8 cellular contexts compared by ENCODE assay signal in genomic region chr14:35385042-35385839, GRCh38. TPM values are rescaled to one million over a fixed set of nuclear protein-coding genes. Genes with fewer than 3 reads are reported as not detected.
DNase-seq lines count a peak whose midpoint lies in the region; ATAC-seq and TF ChIP-seq lines count a peak whose summit lies in the region.

No MANE protein-coding gene starts in this region.

- H3K9me3 ChIP-seq in right lobe of liver = no peaks in the 10 kb centered on the region

- intact Hi-C loops in right lobe of liver (cut with DNase I) = no loop called here
- intact Hi-C loops in activated T-helper 2 cell treated with anti-CD3 and anti-CD28 coated beads, Interferon-gamma antibody, Interleukin-2, Interleukin-4, amounts not matched to agents 10 μg/mL and 5 μg/mL and 100 μg/mL, durations not matched to agents 14 hours and 24 hours and 36 hours (cut with micrococcal nuclease) = no loop called here

- peak; percentile 39 for DNase-seq in COLO829 (ENCODE audit: low spot score)
- DNase-seq in NCI-H2196 (lab: John Stamatoyannopoulos, UW; ENCODE audit: unreplicated experiment) = peak; percentile 89
- DNase-seq in cerebellar nuclear complex (lab: John Stamatoyannopoulos, UW) = peak; percentile 90 to 94
- peak; percentile 57 to 79 (median 74) for DNase-seq in right lobe of liver
- no peak for DNase-seq in activated T-helper 2 cell treated with anti-CD3 and anti-CD28 coated beads, Interferon-gamma antibody, Interleukin-2, Interleukin-4, amounts not matched to agents 10 μg/mL and 5 μg/mL and 100 μg/mL, durations not matched to agents 14 hours and 24 hours and 36 hours (ENCODE audit: low spot score)

- H3K27me3 ChIP-seq in right lobe of liver = no peaks in the 10 kb centered on the region

- no peak overlapping the region for H3K4me3 ChIP-seq in right lobe of liver

- no peak for TF ChIP-seq POLR2A in right lobe of liver (IDR thresholded peaks at IDR 0.05)

- TF ChIP-seq CTCF in right lobe of liver (IDR thresholded peaks at IDR 0.05) = no peak

- no peaks in the 10 kb centered on the region for H3K27me3 Mint-ChIP-seq in activated T-helper 2 cell treated with anti-CD3 and anti-CD28 coated beads, Interferon-gamma antibody, Interleukin-2, Interleukin-4, amounts not matched to agents 10 μg/mL and 5 μg/mL and 100 μg/mL, durations not matched to agents 14 hours and 24 hours and 36 hours (ENCODE audit: low read depth)

- H3K4me3 Mint-ChIP-seq in activated T-helper 2 cell treated with anti-CD3 and anti-CD28 coated beads, Interferon-gamma antibody, Interleukin-2, Interleukin-4, amounts not matched to agents 10 μg/mL and 5 μg/mL and 100 μg/mL, durations not matched to agents 14 hours and 24 hours and 36 hours (ENCODE audit: low read depth) = no peak overlapping the region

- H3K27ac Mint-ChIP-seq in activated T-helper 2 cell treated with anti-CD3 and anti-CD28 coated beads, Interferon-gamma antibody, Interleukin-2, Interleukin-4, amounts not matched to agents 10 μg/mL and 5 μg/mL and 100 μg/mL, durations not matched to agents 14 hours and 24 hours and 36 hours = no peak overlapping the region

- no peaks in the 10 kb centered on the region for H3K36me3 ChIP-seq in right lobe of liver

- 20% methylated on average over 1 of the region's 15 CpGs for WGBS in right lobe of liver (ENCODE audit: insufficient coverage, low coverage, low lambda C conversion rate, missing lambda C conversion rate)

- ATAC-seq in right lobe of liver (peak; percentile 82 to 92 (median 88)), HG02759 (IDR thresholded peaks at IDR 0.05; ENCODE audit: unreplicated experiment) (no peak), HG03432 (IDR thresholded peaks at IDR 0.05; ENCODE audit: unreplicated experiment) (no peak)

- H3K9me3 Mint-ChIP-seq in activated T-helper 2 cell treated with anti-CD3 and anti-CD28 coated beads, Interferon-gamma antibody, Interleukin-2, Interleukin-4, amounts not matched to agents 10 μg/mL and 5 μg/mL and 100 μg/mL, durations not matched to agents 14 hours and 24 hours and 36 hours = no peaks in the 10 kb centered on the region

- H3K4me1 ChIP-seq in right lobe of liver = peaks cover 0 to 17% (median 3%) of the 10 kb centered on the region in 4 donors

- no peaks in the 10 kb centered on the region for H3K36me3 Mint-ChIP-seq in activated T-helper 2 cell treated with anti-CD3 and anti-CD28 coated beads, Interferon-gamma antibody, Interleukin-2, Interleukin-4, amounts not matched to agents 10 μg/mL and 5 μg/mL and 100 μg/mL, durations not matched to agents 14 hours and 24 hours and 36 hours (ENCODE audit: low read depth)

- peak overlapping the region; percentile 47 to 62 (median 53) for H3K27ac ChIP-seq in right lobe of liver
- peak overlapping the region; percentile 93 for H3K27ac ChIP-seq in temporal lobe (ENCODE audit: low read depth, low read length)

- H3K4me1 Mint-ChIP-seq in activated T-helper 2 cell treated with anti-CD3 and anti-CD28 coated beads, Interferon-gamma antibody, Interleukin-2, Interleukin-4, amounts not matched to agents 10 μg/mL and 5 μg/mL and 100 μg/mL, durations not matched to agents 14 hours and 24 hours and 36 hours (ENCODE audit: low read depth) = no peaks in the 10 kb centered on the region

RNA-seq across cellular contexts. Expression of gene NFKBIA, which starts 19.3 kb away (rescaled TPM):
- total RNA-seq in right lobe of liver = 100 to 1,000 TPM in 3 of 6 experiments, 10 to 100 TPM in 3; 84.8 to 140 (median 106) TPM
- 22.4 TPM for total RNA-seq in temporal lobe
- 386 and 390 TPM in 2 replicates for total RNA-seq in activated T-helper 2 cell treated with anti-CD3 and anti-CD28 coated beads, Interferon-gamma antibody, Interleukin-2, Interleukin-4, amounts not matched to agents 10 μg/mL and 5 μg/mL and 100 μg/mL, durations not matched to agents 14 hours and 24 hours and 36 hours

Comparison
In these comparisons a context has a peak if more than half of its experiments do, and no peak if none do; other contexts are left out.
1. ATAC-seq: peak in right lobe of liver (4 of 4); none in HG02759 (single experiment) and HG03432 (single experiment).